15 cellular contexts compared by ENCODE assay signal in the genomic region with DNA sequence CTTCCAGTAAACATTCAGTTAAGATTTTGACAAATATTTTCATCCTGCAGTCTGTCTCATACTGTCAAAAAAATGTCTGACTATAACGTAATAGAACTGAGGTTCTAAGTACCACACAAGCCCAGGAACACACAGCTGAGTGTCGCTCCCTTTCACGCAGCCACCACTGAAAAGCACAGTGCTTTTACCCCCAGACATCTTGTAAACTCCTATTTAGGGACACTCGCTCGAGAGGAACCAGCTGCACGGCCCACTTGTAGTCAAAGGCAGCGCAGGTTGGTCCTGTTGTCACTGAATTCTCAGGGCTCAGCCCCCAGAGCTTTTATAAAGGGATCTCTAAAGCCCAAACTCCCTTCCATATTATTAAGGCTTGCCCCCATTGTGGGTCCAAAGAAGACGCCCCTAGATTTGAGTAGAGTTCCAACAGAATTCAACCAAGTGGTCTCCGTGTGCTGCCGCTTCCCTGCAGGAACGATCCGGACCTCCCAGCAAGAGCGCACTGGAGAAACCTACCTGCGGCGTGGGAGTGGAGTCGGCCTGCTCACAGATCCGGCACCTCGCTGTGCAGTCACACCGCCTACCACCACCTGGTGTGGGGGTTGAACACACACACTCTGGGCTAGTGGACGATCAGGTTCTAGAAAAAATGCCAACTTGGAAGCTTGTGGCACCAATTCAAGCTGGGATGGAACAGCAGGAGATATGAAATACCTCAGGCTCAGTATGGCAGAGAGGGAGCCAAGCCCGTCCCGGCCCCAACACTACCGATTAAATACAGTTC. TPM values are rescaled to one million over a fixed set of nuclear protein-coding genes. Genes with fewer than 3 reads are reported as not detected.
DNase-seq lines count a peak whose midpoint lies in the region; ATAC-seq and TF ChIP-seq lines count a peak whose summit lies in the region.
"Had no signal": no experiment of that assay in that cellular context is flagged by ENCODE, and none has a peak within 500 bp of the region (broad histone marks: within the 10 kb centered on the region; RNA-seq: fewer than 3 reads in every experiment).

No MANE protein-coding gene starts in this region.

- H3K27ac Mint-ChIP-seq in Calu3 (ENCODE audit: unreplicated experiment) = no peak overlapping the region

- no peaks in the 10 kb centered on the region; the same call in 1 of the 2 replicates for H3K79me2 ChIP-seq in OCI-LY7 (ENCODE audit: insufficient read depth, low read depth, low read length)

- H3K4me1 Mint-ChIP-seq in Calu3 (ENCODE audit: low read depth, unreplicated experiment) = no peaks in the 10 kb centered on the region

- H3K4me3 ChIP-seq in OCI-LY7 (ENCODE audit: low read depth, low read length, poor library complexity, severe bottlenecking) = no peak overlapping the region
- no peak overlapping the region for H3K4me3 ChIP-seq in dorsolateral prefrontal cortex
- H3K4me3 ChIP-seq: PC-9 had no signal

- peaks cover 17% of the 10 kb centered on the region for H3K36me3 Mint-ChIP-seq in Calu3 (ENCODE audit: insufficient read depth, unreplicated experiment)

- no peaks in the 10 kb centered on the region for H3K27me3 ChIP-seq in dorsolateral prefrontal cortex

- no peaks in the 10 kb centered on the region for H3K27me3 Mint-ChIP-seq in Calu3 (ENCODE audit: unreplicated experiment)

- POLR2A ChIA-PET in OCI-LY7 (lab: Charles Lee) = no interaction called here

- H3K27ac ChIP-seq in OCI-LY7 (ENCODE audit: low read depth, low read length, poor library complexity, severe bottlenecking) = no peak overlapping the region
- H3K27ac ChIP-seq in dorsolateral prefrontal cortex = peak overlapping the region in 42 of 59 donors; percentile 5 to 91 (median 60)
- H3K27ac ChIP-seq: C4-2B, PC-9 had no signal

- no peaks in the 10 kb centered on the region for H3K9me2 ChIP-seq in OCI-LY7 (ENCODE audit: insufficient read depth, low read length)

- no peaks in the 10 kb centered on the region for H3K9me3 ChIP-seq in OCI-LY7 (ENCODE audit: low read length)

- TF ChIP-seq CTCF in Calu3 (IDR thresholded peaks at IDR 0.05; ENCODE audit: unreplicated experiment) (no peak), OCI-LY7 (conservative IDR thresholded peaks at IDR 0.05; ENCODE audit: low read length) (no peak), dorsolateral prefrontal cortex (IDR thresholded peaks at IDR 0.05 in 54 of 56, conservative IDR thresholded peaks at IDR 0.05 in 2 of 56; ENCODE audit: low read depth in 1 of 56, partially characterized antibody in 56 of 56) (no peak)

- H2AFZ ChIP-seq in OCI-LY7 (ENCODE audit: low read length) = no peak overlapping the region
- H2AFZ ChIP-seq: PC-9 had no signal

- no peaks in the 10 kb centered on the region for H3K4me1 ChIP-seq in OCI-LY7 (ENCODE audit: insufficient read depth, low read length, poor library complexity, severe bottlenecking)

- H3K36me3 ChIP-seq in OCI-LY7 (ENCODE audit: insufficient read depth, low read length) = peaks cover 66% of the 10 kb centered on the region

- intact Hi-C loops in Calu3 (cut with micrococcal nuclease; ENCODE audit: unreplicated experiment) = no loop called here
- intact Hi-C loops in OCI-LY7 (cut with micrococcal nuclease; ENCODE audit: unreplicated experiment) = no loop called here
- intact Hi-C loops in dorsolateral prefrontal cortex (cut with DNase I) = no loop called here

- H4K20me1 ChIP-seq in OCI-LY7 (ENCODE audit: insufficient read depth, low read length) = no peaks in the 10 kb centered on the region

- BruUV-seq in Calu3 (replicated peaks; lab: Mats Ljungman, UMichigan) = TSS peak; percentile 33
- BruUV-seq in OCI-LY7 (replicated peaks; lab: Mats Ljungman, UMichigan) = TSS peak; percentile 40

- DNase-seq in Calu3 = no peak
- no peak for DNase-seq in OCI-LY7 (ENCODE audit: low spot score)
- peak in 5 of 10 donors; percentile 49 to 74 (median 69) for DNase-seq in dorsolateral prefrontal cortex
- DNase-seq in occipital lobe (lab: John Stamatoyannopoulos, UW) = peak; percentile 50
- DNase-seq in activated CD8-positive, alpha-beta memory T cell treated with anti-CD3 and anti-CD28 coated beads, Interleukin-2, amount 50 U/mL, for 4 hours = no peak
- no peak for DNase-seq in hypothalamus (lab: John Stamatoyannopoulos, UW)
- DNase-seq: HCEC 1CT, KBM-7, NCI-H1417 treated with DMSO at 0.1 percent for 48 hours, NCI-H2029 treated with DMSO at 0.1 percent for 48 hours, NCI-H446 treated with DMSO at 0.1 percent for 48 hours, NCI-H774, PC-9 had no signal

- no peak overlapping the region for H3K4me2 ChIP-seq in OCI-LY7 (ENCODE audit: low read length)
- H3K4me2 ChIP-seq: PC-9 had no signal

- no peak overlapping the region for H3K4me3 Mint-ChIP-seq in Calu3 (ENCODE audit: low read depth, unreplicated experiment)

- CTCF ChIA-PET in Calu3 (lab: Charles Lee) (interaction anchor here (0.7 kb wide), 1 partner anchor 848 kb away, joined by 3 read pairs; no protein-coding TSS in a partner anchor), OCI-LY7 (lab: Charles Lee; ENCODE audit: unreplicated experiment) (no interaction called here)

- no peaks in the 10 kb centered on the region for H3K9me3 Mint-ChIP-seq in Calu3 (ENCODE audit: low read depth, unreplicated experiment)

- no peak for ATAC-seq in HG03565 (IDR thresholded peaks at IDR 0.05; ENCODE audit: unreplicated experiment)

RNA-seq across cellular contexts. Expression of a gene that starts 23.4 kb away (rescaled TPM):
- total RNA-seq in Calu3 (2022) (0.40 and 0.71 TPM in 2 replicates), OCI-LY7 (2022) (5.5 and 6.1 TPM in 2 replicates), dorsolateral prefrontal cortex (10 to 100 TPM in 111 of 120 experiments, 1 to 10 TPM in 9; 4.8 to 24.5 (median 15.5) TPM), occipital lobe (18.4 TPM)
- total RNA-seq in OCI-LY7 (2014; rRNA removed; shearing (Covaris generic)) = 5.8 and 6.5 TPM in 2 replicates

RNA-seq across cellular contexts. Expression of a gene that starts 31.2 kb away (rescaled TPM):
- total RNA-seq in Calu3 (2022) (40.7 and 41.9 TPM in 2 replicates), OCI-LY7 (2022) (89.6 and 107 TPM in 2 replicates), dorsolateral prefrontal cortex (10 to 100 TPM; 31.0 to 59.1 (median 45.3) TPM), occipital lobe (35.1 TPM)
- total RNA-seq in OCI-LY7 (2014; rRNA removed; shearing (Covaris generic)) = 64.8 and 77.4 TPM in 2 replicates

RNA-seq across cellular contexts. Expression of a gene that starts 31.3 kb away (rescaled TPM):
- total RNA-seq in Calu3 (2022) = 22.8 and 25.6 TPM in 2 replicates
- 20.7 and 23.1 TPM in 2 replicates for total RNA-seq in OCI-LY7 (2014; rRNA removed; shearing (Covaris generic))
- 33.0 and 36.6 TPM in 2 replicates for total RNA-seq in OCI-LY7 (2022)
- total RNA-seq in dorsolateral prefrontal cortex = 10 to 100 TPM; 15.0 to 37.8 (median 23.3) TPM
- total RNA-seq in occipital lobe = 19.5 TPM

RNA-seq across cellular contexts. Expression of a gene that starts 59.8 kb away (rescaled TPM):
- total RNA-seq in Calu3 (2022) (39.8 and 40.8 TPM in 2 replicates), OCI-LY7 (2022) (52.3 and 54.5 TPM in 2 replicates), dorsolateral prefrontal cortex (10 to 100 TPM; 27.4 to 51.0 (median 35.3) TPM), occipital lobe (43.8 TPM)
- 39.6 and 45.2 TPM in 2 replicates for total RNA-seq in OCI-LY7 (2014; rRNA removed; shearing (Covaris generic))
